15 cellular contexts compared by ENCODE assay signal in genomic region chr6:87754828-87755227, GRCh38. TPM values are rescaled to one million over a fixed set of nuclear protein-coding genes. Genes with fewer than 3 reads are reported as not detected.
DNase-seq lines count a peak whose midpoint lies in the region; ATAC-seq and TF ChIP-seq lines count a peak whose summit lies in the region.
"Had no signal": no experiment of that assay in that cellular context is flagged by ENCODE, and none has a peak within 500 bp of the region (broad histone marks: within the 10 kb centered on the region; RNA-seq: fewer than 3 reads in every experiment).

No MANE protein-coding gene starts in this region.

- H3K4me1 Mint-ChIP-seq in IgD-negative memory B cell (peaks cover 22 to 24% (median 23%) of the 10 kb centered on the region in 3 donors), HFFc6 (ENCODE audit: low read depth) (peaks cover 32% of the 10 kb centered on the region)

- ATAC-seq in GM18867 (IDR thresholded peaks at IDR 0.05; ENCODE audit: unreplicated experiment) (peak; percentile 55), HG02623 (IDR thresholded peaks at IDR 0.05; ENCODE audit: unreplicated experiment) (peak; percentile 45), GM21737 (IDR thresholded peaks at IDR 0.05; ENCODE audit: unreplicated experiment) (no peak)
- ATAC-seq: CD8-positive, alpha-beta T cell; gastroesophageal sphincter; left colon; Panc1 had no signal

- peak overlapping the region in 2 of 3 donors; percentile 75 to 95 for H3K27ac Mint-ChIP-seq in IgD-negative memory B cell
- H3K27ac Mint-ChIP-seq in HFFc6 = no peak overlapping the region
- H3K27ac Mint-ChIP-seq: CD8-positive, alpha-beta T cell had no signal

- DNase-seq in germinal center (ENCODE audit: low spot score) (peak; percentile 50), HFFc6 (no peak), Ammon's horn (ENCODE audit: low spot score) (no peak), NCI-H526 treated with DMSO at 0.1 percent for 48 hours (lab: John Stamatoyannopoulos, UW) (no peak)
- DNase-seq: activated CD8-positive, alpha-beta memory T cell treated with anti-CD3 and anti-CD28 coated beads, Interleukin-2, amount 50 U/mL, for 48 hours; CD8-positive, alpha-beta T cell; H7; left colon; uterus had no signal

- H3K36me3 Mint-ChIP-seq in IgD-negative memory B cell = peaks cover 10% of the 10 kb centered on the region
- no peaks in the 10 kb centered on the region for H3K36me3 Mint-ChIP-seq in HFFc6 (ENCODE audit: low read depth)
- H3K36me3 Mint-ChIP-seq: CD8-positive, alpha-beta T cell had no signal

- H3K4me3 Mint-ChIP-seq in IgD-negative memory B cell = peak overlapping the region in 2 of 4 donors; percentile 7 to 27
- no peak overlapping the region for H3K4me3 Mint-ChIP-seq in HFFc6
- H3K4me3 Mint-ChIP-seq: CD8-positive, alpha-beta T cell had no signal

- H3K9me3 Mint-ChIP-seq in IgD-negative memory B cell (peaks cover 2 to 5% (median 4%) of the 10 kb centered on the region in 3 donors), HFFc6 (no peaks in the 10 kb centered on the region)
- H3K9me3 Mint-ChIP-seq: CD8-positive, alpha-beta T cell had no signal

- TF ChIP-seq CTCF in HFFc6 (IDR thresholded peaks at IDR 0.05) = no peak

- no peaks in the 10 kb centered on the region for H3K27me3 Mint-ChIP-seq in IgD-negative memory B cell
- H3K27me3 Mint-ChIP-seq in HFFc6 (ENCODE audit: insufficient read depth) = no peaks in the 10 kb centered on the region; the same call in 1 of the 2 replicates

RNA-seq across cellular contexts. Expression of gene AKIRIN2, which starts 52.8 kb away (rescaled TPM):
- 84.6 TPM for polyA plus RNA-seq in IgD-negative memory B cell
- 10 to 100 TPM; 47.0 to 63.1 (median 55.8) TPM for total RNA-seq in HFFc6 (2021; fragmentation: NEBNext Ultra II Directional; extraction: Animal tissue kit (Norgen Biotek cat#: 25700))
